In the genomic region with DNA sequence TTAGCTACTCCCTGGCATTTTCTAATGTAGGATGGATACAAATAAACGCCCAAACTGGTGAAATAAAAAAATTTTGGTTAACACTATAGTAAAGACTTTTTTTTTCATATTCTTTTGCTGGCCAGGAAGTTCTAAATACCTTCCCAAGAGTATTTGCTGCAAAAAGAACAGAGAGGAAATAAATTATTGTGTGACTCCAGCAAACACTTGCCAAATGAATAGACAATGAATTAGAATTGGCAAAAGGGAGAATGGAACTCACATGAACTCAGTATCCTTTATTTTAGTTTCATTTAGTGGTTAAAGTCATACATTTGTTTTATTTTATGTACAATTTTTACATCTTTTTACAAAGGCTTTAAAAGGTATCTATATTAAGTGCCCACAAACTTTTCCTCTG, we compare ENCODE assay signal across 29 cellular contexts.
"Had no signal": no experiment of that assay in that cellular context is flagged by ENCODE, and none has a peak within 500 bp of the region (broad histone marks: within the 10 kb centered on the region; RNA-seq: fewer than 3 reads in every experiment).

No MANE protein-coding gene starts in this region.

- ATAC-seq: activated CD4-positive, alpha-beta T cell treated with anti-CD3 and anti-CD28 coated beads for 36 hours; activated CD8-positive, alpha-beta memory T cell treated with anti-CD3 and anti-CD28 coated beads, Interleukin-2, amount 10 ng/mL, durations not matched to agents 7 days and 5 days; activated CD8-positive, alpha-beta T cell treated with anti-CD3 and anti-CD28 coated beads, Interleukin-2, amount 10 ng/mL, durations not matched to agents 7 days and 5 days; activated naive CD4-positive, alpha-beta T cell treated with anti-CD3 and anti-CD28 coated beads, Interleukin-2, amount 50 U/mL, for 72 hours; activated T-cell treated with anti-CD3 and anti-CD28 coated beads, Interleukin-2, amount 50 U/mL, for 72 hours; effector memory CD8-positive, alpha-beta T cell; SK-N-SH treated with all-trans-retinoic acid at 6 μM for 48 hours had no signal

- H3K36me3 Mint-ChIP-seq: activated CD4-positive, alpha-beta memory T cell treated with anti-CD3 and anti-CD28 coated beads for 36 hours; activated CD8-positive, alpha-beta memory T cell treated with anti-CD3 and anti-CD28 coated beads, Interleukin-2, amount 10 ng/mL, durations not matched to agents 7 days and 5 days; activated naive CD4-positive, alpha-beta T cell treated with anti-CD3 and anti-CD28 coated beads, Interleukin-2, amount 10 ng/mL, durations not matched to agents 7 days and 5 days; activated naive CD4-positive, alpha-beta T cell treated with anti-CD3 and anti-CD28 coated beads, Interleukin-2, amount 50 U/mL, for 72 hours; activated naive CD8-positive, alpha-beta T cell treated with anti-CD3 and anti-CD28 coated beads, Interleukin-2, amount 10 ng/mL, durations not matched to agents 7 days and 5 days; brain had no signal

- H3K27ac Mint-ChIP-seq: activated CD4-positive, alpha-beta memory T cell treated with anti-CD3 and anti-CD28 coated beads for 36 hours; activated CD4-positive, alpha-beta T cell treated with anti-CD3 and anti-CD28 coated beads for 36 hours; activated CD4-positive, alpha-beta T cell treated with anti-CD3 and anti-CD28 coated beads, Interleukin-2, amount 10 ng/mL, durations not matched to agents 24 days and 14 days; activated CD8-positive, alpha-beta memory T cell treated with anti-CD3 and anti-CD28 coated beads, Interleukin-2, amount 10 ng/mL, durations not matched to agents 7 days and 5 days; activated CD8-positive, alpha-beta T cell treated with anti-CD3 and anti-CD28 coated beads, Interleukin-2, amount 10 ng/mL, durations not matched to agents 7 days and 5 days; activated naive CD4-positive, alpha-beta T cell treated with anti-CD3 and anti-CD28 coated beads, Interleukin-2, amount 10 ng/mL, durations not matched to agents 7 days and 5 days; activated naive CD4-positive, alpha-beta T cell treated with anti-CD3 and anti-CD28 coated beads, Interleukin-2, amount 50 U/mL, for 72 hours; activated naive CD8-positive, alpha-beta T cell treated with anti-CD3 and anti-CD28 coated beads, Interleukin-2, amount 10 ng/mL, durations not matched to agents 7 days and 5 days; activated T-cell treated with anti-CD3 and anti-CD28 coated beads, Interleukin-2, amount 50 U/mL, for 72 hours; effector memory CD8-positive, alpha-beta T cell had no signal

- H3K4me1 Mint-ChIP-seq: activated CD4-positive, alpha-beta T cell treated with anti-CD3 and anti-CD28 coated beads for 36 hours; activated CD4-positive, alpha-beta T cell treated with anti-CD3 and anti-CD28 coated beads, Interleukin-2, amount 10 ng/mL, durations not matched to agents 24 days and 14 days; activated CD8-positive, alpha-beta memory T cell treated with anti-CD3 and anti-CD28 coated beads, Interleukin-2, amount 10 ng/mL, durations not matched to agents 7 days and 5 days; activated naive CD4-positive, alpha-beta T cell treated with anti-CD3 and anti-CD28 coated beads, Interleukin-2, amount 10 ng/mL, durations not matched to agents 7 days and 5 days; activated naive CD8-positive, alpha-beta T cell treated with anti-CD3 and anti-CD28 coated beads, Interleukin-2, amount 10 ng/mL, durations not matched to agents 7 days and 5 days had no signal

- H3K4me3 ChIP-seq: ascending aorta, breast epithelium, cardiac muscle cell, colonic mucosa, esophagus squamous epithelium had no signal

- H3K27me3 ChIP-seq: ascending aorta, breast epithelium, cardiac muscle cell, colonic mucosa had no signal

- H3K9me3 Mint-ChIP-seq: activated CD4-positive, alpha-beta memory T cell treated with anti-CD3 and anti-CD28 coated beads for 36 hours; activated CD4-positive, alpha-beta T cell treated with anti-CD3 and anti-CD28 coated beads, Interleukin-2, amount 10 ng/mL, durations not matched to agents 24 days and 14 days; activated naive CD4-positive, alpha-beta T cell treated with anti-CD3 and anti-CD28 coated beads, Interleukin-2, amount 10 ng/mL, durations not matched to agents 7 days and 5 days; activated naive CD4-positive, alpha-beta T cell treated with anti-CD3 and anti-CD28 coated beads, Interleukin-2, amount 50 U/mL, for 72 hours; activated naive CD8-positive, alpha-beta T cell treated with anti-CD3 and anti-CD28 coated beads, Interleukin-2, amount 10 ng/mL, durations not matched to agents 7 days and 5 days; activated T-cell treated with anti-CD3 and anti-CD28 coated beads, Interleukin-2, amount 50 U/mL, for 72 hours; effector memory CD8-positive, alpha-beta T cell had no signal

- H3K4me1 ChIP-seq: breast epithelium, colonic mucosa had no signal

- DNase-seq: activated CD4-positive, alpha-beta memory T cell treated with anti-CD3 and anti-CD28 coated beads for 36 hours; activated CD4-positive, alpha-beta T cell treated with anti-CD3 and anti-CD28 coated beads for 36 hours; activated CD4-positive, alpha-beta T cell treated with anti-CD3 and anti-CD28 coated beads, Interleukin-2, amount 10 ng/mL, durations not matched to agents 24 days and 14 days; activated CD4-positive, CD25-positive, alpha-beta regulatory T cell; activated CD4-positive, CD25-positive, alpha-beta regulatory T cell treated with anti-CD3 and anti-CD28 coated beads, Interleukin-2, amount 50 U/mL, for 72 hours; activated CD8-positive, alpha-beta memory T cell treated with anti-CD3 and anti-CD28 coated beads, Interleukin-2, amount 10 ng/mL, durations not matched to agents 7 days and 5 days; activated CD8-positive, alpha-beta memory T cell treated with anti-CD3 and anti-CD28 coated beads, Interleukin-2, amount 50 U/mL, for 4 hours; activated CD8-positive, alpha-beta T cell treated with anti-CD3 and anti-CD28 coated beads, Interleukin-2, amount 10 ng/mL, durations not matched to agents 7 days and 5 days; activated gamma-delta T cell; activated naive CD4-positive, alpha-beta T cell; activated naive CD4-positive, alpha-beta T cell treated with anti-CD3 and anti-CD28 coated beads, Interleukin-2, amount 10 ng/mL, durations not matched to agents 7 days and 5 days; activated naive CD8-positive, alpha-beta T cell treated with anti-CD3 and anti-CD28 coated beads, Interleukin-2, amount 10 ng/mL, durations not matched to agents 7 days and 5 days; activated T-cell treated with anti-CD3 and anti-CD28 coated beads, Interleukin-2, amount 50 U/mL, for 1 hour; activated T-cell treated with anti-CD3 and anti-CD28 coated beads, Interleukin-2, amount 50 U/mL, for 72 hours; central memory CD4-positive, alpha-beta T cell; cerebellar nuclear complex; colonic mucosa; effector CD4-positive, alpha-beta T cell; effector memory CD8-positive, alpha-beta T cell; erythroblast; esophagus squamous epithelium; foreskin melanocyte; T-helper 2 cell had no signal

- H3K4me3 Mint-ChIP-seq: activated CD4-positive, alpha-beta memory T cell treated with anti-CD3 and anti-CD28 coated beads for 36 hours; activated CD4-positive, alpha-beta T cell treated with anti-CD3 and anti-CD28 coated beads for 36 hours; activated CD4-positive, alpha-beta T cell treated with anti-CD3 and anti-CD28 coated beads, Interleukin-2, amount 10 ng/mL, durations not matched to agents 24 days and 14 days; activated CD8-positive, alpha-beta memory T cell treated with anti-CD3 and anti-CD28 coated beads, Interleukin-2, amount 10 ng/mL, durations not matched to agents 7 days and 5 days; activated CD8-positive, alpha-beta T cell treated with anti-CD3 and anti-CD28 coated beads, Interleukin-2, amount 10 ng/mL, durations not matched to agents 7 days and 5 days; activated naive CD4-positive, alpha-beta T cell treated with anti-CD3 and anti-CD28 coated beads, Interleukin-2, amount 10 ng/mL, durations not matched to agents 7 days and 5 days; activated naive CD8-positive, alpha-beta T cell treated with anti-CD3 and anti-CD28 coated beads, Interleukin-2, amount 10 ng/mL, durations not matched to agents 7 days and 5 days; activated T-cell treated with anti-CD3 and anti-CD28 coated beads, Interleukin-2, amount 50 U/mL, for 72 hours; effector memory CD8-positive, alpha-beta T cell had no signal

- H3K36me3 ChIP-seq: ascending aorta, breast epithelium, cardiac muscle cell, colonic mucosa, esophagus squamous epithelium had no signal

- H3K27ac ChIP-seq: ascending aorta, cardiac muscle cell, colonic mucosa, esophagus squamous epithelium had no signal

- H3K9me3 ChIP-seq: ascending aorta, breast epithelium, colonic mucosa, esophagus squamous epithelium had no signal

- H3K27me3 Mint-ChIP-seq: brain had no signal
